ENCODE assay signal across 29 cellular contexts in genomic region chr14:45048385-45048784, GRCh38.
"Had no signal": no experiment of that assay in that cellular context is flagged by ENCODE, and none has a peak within 500 bp of the region (broad histone marks: within the 10 kb centered on the region; RNA-seq: fewer than 3 reads in every experiment).

No MANE protein-coding gene starts in this region.

- H3K9me3 Mint-ChIP-seq: dendritic cell treated with granulocyte-macrophage colony-stimulating factor and Interleukin-4, amounts not matched to agents 40 ng/mL and 50 ng/mL, for 4 days; endodermal cell; mesothelial cell of epicardium; naive B cell; natural killer cell treated with Interleukin-12 subunit alpha and Interleukin-12 subunit beta and Interleukin-15 and Interleukin-18, amount 100 ng/mL, for 72 hours; neural crest cell; stimulated activated naive B cell treated with anti-CD40 and anti-IgM and Interleukin-4, amounts not matched to agents 10 μg/mL and 1 μg/mL and 100 μg/mL, for 72 hours; stimulated activated naive CD8-positive, alpha-beta T cell treated with anti-CD3 and anti-CD28 coated beads, Interleukin-15, Interleukin-2, amounts not matched to agents 100 ng/mL and 50 ng/mL, for 24 hours had no signal

- H3K27ac Mint-ChIP-seq: dendritic cell treated with granulocyte-macrophage colony-stimulating factor and Interleukin-4, amounts not matched to agents 40 ng/mL and 50 ng/mL, for 4 days; endodermal cell; mesothelial cell of epicardium; natural killer cell treated with Interleukin-12 subunit alpha and Interleukin-12 subunit beta and Interleukin-15 and Interleukin-18, amount 100 ng/mL, for 72 hours; stimulated activated naive B cell treated with anti-CD40 and anti-IgM and Interleukin-4, amounts not matched to agents 10 μg/mL and 1 μg/mL and 100 μg/mL, for 72 hours; stimulated activated naive CD8-positive, alpha-beta T cell treated with anti-CD3 and anti-CD28 coated beads, Interleukin-15, Interleukin-2, amounts not matched to agents 100 ng/mL and 50 ng/mL, for 24 hours had no signal

- H3K27me3 Mint-ChIP-seq: dendritic cell treated with granulocyte-macrophage colony-stimulating factor and Interleukin-4, amounts not matched to agents 40 ng/mL and 50 ng/mL, for 4 days; naive B cell; natural killer cell treated with Interleukin-12 subunit alpha and Interleukin-12 subunit beta and Interleukin-15 and Interleukin-18, amount 100 ng/mL, for 72 hours; stimulated activated naive B cell treated with anti-CD40 and anti-IgM and Interleukin-4, amounts not matched to agents 10 μg/mL and 1 μg/mL and 100 μg/mL, for 72 hours; stimulated activated naive CD8-positive, alpha-beta T cell treated with anti-CD3 and anti-CD28 coated beads, Interleukin-15, Interleukin-2, amounts not matched to agents 100 ng/mL and 50 ng/mL, for 24 hours had no signal

- ATAC-seq: left lobe of liver; mucosa of descending colon; natural killer cell treated with Interleukin-12 subunit alpha and Interleukin-12 subunit beta and Interleukin-15 and Interleukin-18, amount 100 ng/mL, for 72 hours; pancreas; right lobe of liver; upper lobe of right lung had no signal

- H3K4me1 ChIP-seq: colonic mucosa, esophagus squamous epithelium, right lobe of liver, transverse colon, upper lobe of right lung, uterus had no signal

- H3K4me3 ChIP-seq: colonic mucosa, esophagus squamous epithelium, lung, mucosa of descending colon, pancreas, right lobe of liver, thoracic aorta, transverse colon, upper lobe of right lung, uterus had no signal

- H3K36me3 ChIP-seq: colonic mucosa, neutrophil had no signal

- H3K4me1 Mint-ChIP-seq: endodermal cell, mesothelial cell of epicardium, neural crest cell had no signal

- H3K4me3 Mint-ChIP-seq: dendritic cell treated with granulocyte-macrophage colony-stimulating factor and Interleukin-4, amounts not matched to agents 40 ng/mL and 50 ng/mL, for 4 days; endodermal cell; mesothelial cell of epicardium; natural killer cell treated with Interleukin-12 subunit alpha and Interleukin-12 subunit beta and Interleukin-15 and Interleukin-18, amount 100 ng/mL, for 72 hours; neural crest cell; stimulated activated naive CD8-positive, alpha-beta T cell treated with anti-CD3 and anti-CD28 coated beads, Interleukin-15, Interleukin-2, amounts not matched to agents 100 ng/mL and 50 ng/mL, for 24 hours had no signal

- H3K27me3 ChIP-seq: colonic mucosa, esophagus squamous epithelium, neutrophil, pancreas, right lobe of liver, transverse colon, upper lobe of right lung, uterus had no signal

- H3K27ac ChIP-seq: colonic mucosa, epithelial cell of prostate, esophagus squamous epithelium, neutrophil, pancreas, right lobe of liver, thoracic aorta, transverse colon, upper lobe of right lung, uterus had no signal

- DNase-seq: colonic mucosa; effector CD8-positive, alpha-beta T cell; endodermal cell; esophagus squamous epithelium; foreskin melanocyte; head of caudate nucleus; kidney; mesenchymal stem cell; mucosa of descending colon; pancreas; right lobe of liver; small intestine; stimulated activated CD4-positive, alpha-beta T cell treated with anti-CD3 and anti-CD28 coated beads, Interleukin-15, amount 100 ng/mL, for 24 hours; stimulated activated CD4-positive, alpha-beta T cell treated with anti-CD3 and anti-CD28 coated beads, Interleukin-2, amount 100 ng/mL, for 48 hours; stimulated activated naive B cell treated with anti-CD40 and anti-IgM and Interleukin-4, amounts not matched to agents 10 μg/mL and 1 μg/mL and 100 μg/mL, for 72 hours; transverse colon; upper lobe of right lung; uterus had no signal

- H3K9me3 ChIP-seq: colonic mucosa, esophagus squamous epithelium, mucosa of descending colon, neutrophil, pancreas, right lobe of liver, thoracic aorta, transverse colon, upper lobe of right lung, uterus had no signal
